In genomic region chr12:121217066-121217465, GRCh38 we compare ENCODE assay signal across 1 cellular context.
TF ChIP-seq lines count a peak whose summit lies in the region.

No MANE protein-coding gene starts in this region.

TF ChIP-seq in A549, 52 proteins besides CTCF, POLR2A, EP300 and RAD21 (continued from another document):
- TF ChIP-seq FOSL2 (IDR thresholded peaks at IDR 0.05): no peak
- TF ChIP-seq FOSL2 (CRISPR knock-in tag; IDR thresholded peaks at IDR 0.05): no peak
- TF ChIP-seq PHF8 (IDR thresholded peaks at IDR 0.05; ENCODE audit: borderline replicate concordance, low read depth): no peak
- TF ChIP-seq HOXA7 (CRISPR knock-in tag; IDR thresholded peaks at IDR 0.05): no peak
- no peak for TF ChIP-seq ZNF302 (CRISPR knock-in tag; IDR thresholded peaks at IDR 0.05)
- TF ChIP-seq BHLHE40 (IDR thresholded peaks at IDR 0.05; ENCODE audit: low read depth, low read length): no peak
- TF ChIP-seq REST (IDR thresholded peaks at IDR 0.05): no peak
- no peak for TF ChIP-seq MAZ (IDR thresholded peaks at IDR 0.05; ENCODE audit: borderline replicate concordance, low read depth, low read length)
- no peak for TF ChIP-seq SMC3 (IDR thresholded peaks at IDR 0.05)
- TF ChIP-seq EHF (CRISPR knock-in tag; IDR thresholded peaks at IDR 0.05): no peak
